Comparison of ENCODE assay signal across 1 cellular context in the genomic region with DNA sequence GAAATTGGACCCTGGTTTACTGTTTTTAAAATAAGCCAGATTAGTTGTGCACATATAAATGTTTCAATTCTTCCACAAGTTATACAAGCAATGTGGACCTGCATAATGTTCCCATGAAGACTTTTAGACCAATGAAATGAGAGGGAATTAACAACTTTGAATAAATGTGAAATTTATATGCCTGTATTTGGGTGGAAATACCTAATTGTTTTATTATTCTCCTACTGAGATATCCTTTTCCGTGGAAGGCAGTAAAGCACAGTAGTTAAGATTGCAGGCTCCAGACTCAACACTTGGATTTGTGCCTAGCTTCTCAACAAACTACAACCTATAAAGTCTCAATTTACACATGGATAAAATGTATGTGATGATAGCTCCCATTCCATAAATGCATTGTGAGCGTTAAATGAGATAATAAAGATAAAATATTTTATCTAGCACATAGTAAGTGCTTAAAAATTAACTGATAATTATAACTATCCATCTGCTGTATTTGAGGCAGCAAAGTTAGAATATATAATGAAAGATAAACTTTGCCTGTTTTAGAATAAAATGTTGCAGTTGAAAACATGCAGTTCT.
TF ChIP-seq lines count a peak whose summit lies in the region.

No MANE protein-coding gene starts in this region.

TF ChIP-seq in HEK293, 187 proteins besides CTCF, POLR2A, EP300 and RAD21 (continued from another document and continues in another):
- TF ChIP-seq ZFHX2 (tag by site-specific recombination; conservative IDR thresholded peaks at IDR 0.05) (no peak), ZNF112 (tag by site-specific recombination; IDR thresholded peaks at IDR 0.05) (no peak), ZNF558 (tag by site-specific recombination; IDR thresholded peaks at IDR 0.05) (no peak), SP7 (tag by site-specific recombination; IDR thresholded peaks at IDR 0.05) (no peak), ZNF184 (tag by site-specific recombination; IDR thresholded peaks at IDR 0.05) (no peak), ZNF114 (tag by site-specific recombination; IDR thresholded peaks at IDR 0.05) (no peak), ZNF16 (tag by site-specific recombination; IDR thresholded peaks at IDR 0.05; ENCODE audit: low read depth) (no peak), EGR2 (tag by site-specific recombination; IDR thresholded peaks at IDR 0.05; ENCODE audit: low read depth) (no peak), BCL11A (tag by site-specific recombination; IDR thresholded peaks at IDR 0.05; ENCODE audit: low read depth) (no peak), KLF9 (tag by site-specific recombination; IDR thresholded peaks at IDR 0.05; ENCODE audit: low read depth) (no peak), ZNF777 (tag by site-specific recombination; IDR thresholded peaks at IDR 0.05; ENCODE audit: borderline replicate concordance) (no peak), ZNF266 (tag by site-specific recombination; IDR thresholded peaks at IDR 0.05; ENCODE audit: low read depth) (no peak), ZBTB21 (tag by site-specific recombination; IDR thresholded peaks at IDR 0.05) (no peak), GLIS1 (tag by site-specific recombination; IDR thresholded peaks at IDR 0.05) (no peak), BCL11B (tag by site-specific recombination; IDR thresholded peaks at IDR 0.05; ENCODE audit: low read depth) (0 out of 2 replicates have a peak, but pooled peaks have one; percentile 22), HOXA7 (CRISPR knock-in tag; IDR thresholded peaks at IDR 0.05; ENCODE audit: borderline replicate concordance) (no peak), FEZF1 (tag by site-specific recombination; IDR thresholded peaks at IDR 0.05) (peak; percentile 65), ZNF660 (tag by site-specific recombination; IDR thresholded peaks at IDR 0.05) (no peak), ZNF391 (tag by site-specific recombination; IDR thresholded peaks at IDR 0.05; ENCODE audit: borderline replicate concordance, low read depth) (no peak), ZNF571 (tag by site-specific recombination; IDR thresholded peaks at IDR 0.05) (no peak), ZNF664 (tag by site-specific recombination; IDR thresholded peaks at IDR 0.05) (peak; percentile 75; the same call in 1 of the 2 replicates), ZSCAN30 (tag by site-specific recombination; IDR thresholded peaks at IDR 0.05) (peak; percentile 33; the same call in 1 of the 2 replicates), ZNF596 (tag by site-specific recombination; IDR thresholded peaks at IDR 0.05) (no peak)
- TF ChIP-seq, protein P1, sequence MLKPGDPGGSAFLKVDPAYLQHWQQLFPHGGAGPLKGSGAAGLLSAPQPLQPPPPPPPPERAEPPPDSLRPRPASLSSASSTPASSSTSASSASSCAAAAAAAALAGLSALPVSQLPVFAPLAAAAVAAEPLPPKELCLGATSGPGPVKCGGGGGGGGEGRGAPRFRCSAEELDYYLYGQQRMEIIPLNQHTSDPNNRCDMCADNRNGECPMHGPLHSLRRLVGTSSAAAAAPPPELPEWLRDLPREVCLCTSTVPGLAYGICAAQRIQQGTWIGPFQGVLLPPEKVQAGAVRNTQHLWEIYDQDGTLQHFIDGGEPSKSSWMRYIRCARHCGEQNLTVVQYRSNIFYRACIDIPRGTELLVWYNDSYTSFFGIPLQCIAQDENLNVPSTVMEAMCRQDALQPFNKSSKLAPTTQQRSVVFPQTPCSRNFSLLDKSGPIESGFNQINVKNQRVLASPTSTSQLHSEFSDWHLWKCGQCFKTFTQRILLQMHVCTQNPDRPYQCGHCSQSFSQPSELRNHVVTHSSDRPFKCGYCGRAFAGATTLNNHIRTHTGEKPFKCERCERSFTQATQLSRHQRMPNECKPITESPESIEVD (tag by site-specific recombination; IDR thresholded peaks at IDR 0.05) = peak; percentile 92
- TF ChIP-seq, protein P2, sequence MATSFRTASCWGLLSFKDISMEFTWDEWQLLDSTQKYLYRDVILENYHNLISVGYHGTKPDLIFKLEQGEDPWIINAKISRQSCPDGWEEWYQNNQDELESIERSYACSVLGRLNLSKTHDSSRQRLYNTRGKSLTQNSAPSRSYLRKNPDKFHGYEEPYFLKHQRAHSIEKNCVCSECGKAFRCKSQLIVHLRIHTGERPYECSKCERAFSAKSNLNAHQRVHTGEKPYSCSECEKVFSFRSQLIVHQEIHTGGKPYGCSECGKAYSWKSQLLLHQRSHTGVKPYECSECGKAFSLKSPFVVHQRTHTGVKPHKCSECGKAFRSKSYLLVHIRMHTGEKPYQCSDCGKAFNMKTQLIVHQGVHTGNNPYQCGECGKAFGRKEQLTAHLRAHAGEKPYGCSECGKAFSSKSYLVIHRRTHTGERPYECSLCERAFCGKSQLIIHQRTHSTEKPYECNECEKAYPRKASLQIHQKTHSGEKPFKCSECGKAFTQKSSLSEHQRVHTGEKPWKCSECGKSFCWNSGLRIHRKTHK (tag by site-specific recombination; IDR thresholded peaks at IDR 0.05) = no peak
- TF ChIP-seq, protein P3, sequence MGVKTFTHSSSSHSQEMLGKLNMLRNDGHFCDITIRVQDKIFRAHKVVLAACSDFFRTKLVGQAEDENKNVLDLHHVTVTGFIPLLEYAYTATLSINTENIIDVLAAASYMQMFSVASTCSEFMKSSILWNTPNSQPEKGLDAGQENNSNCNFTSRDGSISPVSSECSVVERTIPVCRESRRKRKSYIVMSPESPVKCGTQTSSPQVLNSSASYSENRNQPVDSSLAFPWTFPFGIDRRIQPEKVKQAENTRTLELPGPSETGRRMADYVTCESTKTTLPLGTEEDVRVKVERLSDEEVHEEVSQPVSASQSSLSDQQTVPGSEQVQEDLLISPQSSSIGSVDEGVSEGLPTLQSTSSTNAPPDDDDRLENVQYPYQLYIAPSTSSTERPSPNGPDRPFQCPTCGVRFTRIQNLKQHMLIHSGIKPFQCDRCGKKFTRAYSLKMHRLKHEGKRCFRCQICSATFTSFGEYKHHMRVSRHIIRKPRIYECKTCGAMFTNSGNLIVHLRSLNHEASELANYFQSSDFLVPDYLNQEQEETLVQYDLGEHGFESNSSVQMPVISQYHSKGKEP (tag by site-specific recombination; IDR thresholded peaks at IDR 0.05) = peak; percentile 62; the same call in 1 of the 2 replicates
- TF ChIP-seq, protein P4, sequence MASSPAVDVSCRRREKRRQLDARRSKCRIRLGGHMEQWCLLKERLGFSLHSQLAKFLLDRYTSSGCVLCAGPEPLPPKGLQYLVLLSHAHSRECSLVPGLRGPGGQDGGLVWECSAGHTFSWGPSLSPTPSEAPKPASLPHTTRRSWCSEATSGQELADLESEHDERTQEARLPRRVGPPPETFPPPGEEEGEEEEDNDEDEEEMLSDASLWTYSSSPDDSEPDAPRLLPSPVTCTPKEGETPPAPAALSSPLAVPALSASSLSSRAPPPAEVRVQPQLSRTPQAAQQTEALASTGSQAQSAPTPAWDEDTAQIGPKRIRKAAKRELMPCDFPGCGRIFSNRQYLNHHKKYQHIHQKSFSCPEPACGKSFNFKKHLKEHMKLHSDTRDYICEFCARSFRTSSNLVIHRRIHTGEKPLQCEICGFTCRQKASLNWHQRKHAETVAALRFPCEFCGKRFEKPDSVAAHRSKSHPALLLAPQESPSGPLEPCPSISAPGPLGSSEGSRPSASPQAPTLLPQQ (tag by site-specific recombination; IDR thresholded peaks at IDR 0.05) = no peak
- TF ChIP-seq, protein P5, sequence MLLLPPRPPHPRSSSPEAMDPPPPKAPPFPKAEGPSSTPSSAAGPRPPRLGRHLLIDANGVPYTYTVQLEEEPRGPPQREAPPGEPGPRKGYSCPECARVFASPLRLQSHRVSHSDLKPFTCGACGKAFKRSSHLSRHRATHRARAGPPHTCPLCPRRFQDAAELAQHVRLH (tag by site-specific recombination; IDR thresholded peaks at IDR 0.05) = no peak
- TF ChIP-seq, protein P6, sequence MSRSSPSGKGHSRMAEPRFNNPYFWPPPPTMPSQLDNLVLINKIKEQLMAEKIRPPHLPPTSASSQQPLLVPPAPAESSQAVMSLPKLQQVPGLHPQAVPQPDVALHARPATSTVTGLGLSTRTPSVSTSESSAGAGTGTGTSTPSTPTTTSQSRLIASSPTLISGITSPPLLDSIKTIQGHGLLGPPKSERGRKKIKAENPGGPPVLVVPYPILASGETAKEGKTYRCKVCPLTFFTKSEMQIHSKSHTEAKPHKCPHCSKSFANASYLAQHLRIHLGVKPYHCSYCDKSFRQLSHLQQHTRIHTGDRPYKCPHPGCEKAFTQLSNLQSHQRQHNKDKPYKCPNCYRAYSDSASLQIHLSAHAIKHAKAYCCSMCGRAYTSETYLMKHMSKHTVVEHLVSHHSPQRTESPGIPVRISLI (tag by site-specific recombination; IDR thresholded peaks at IDR 0.05) = no peak
- TF ChIP-seq, protein P7, sequence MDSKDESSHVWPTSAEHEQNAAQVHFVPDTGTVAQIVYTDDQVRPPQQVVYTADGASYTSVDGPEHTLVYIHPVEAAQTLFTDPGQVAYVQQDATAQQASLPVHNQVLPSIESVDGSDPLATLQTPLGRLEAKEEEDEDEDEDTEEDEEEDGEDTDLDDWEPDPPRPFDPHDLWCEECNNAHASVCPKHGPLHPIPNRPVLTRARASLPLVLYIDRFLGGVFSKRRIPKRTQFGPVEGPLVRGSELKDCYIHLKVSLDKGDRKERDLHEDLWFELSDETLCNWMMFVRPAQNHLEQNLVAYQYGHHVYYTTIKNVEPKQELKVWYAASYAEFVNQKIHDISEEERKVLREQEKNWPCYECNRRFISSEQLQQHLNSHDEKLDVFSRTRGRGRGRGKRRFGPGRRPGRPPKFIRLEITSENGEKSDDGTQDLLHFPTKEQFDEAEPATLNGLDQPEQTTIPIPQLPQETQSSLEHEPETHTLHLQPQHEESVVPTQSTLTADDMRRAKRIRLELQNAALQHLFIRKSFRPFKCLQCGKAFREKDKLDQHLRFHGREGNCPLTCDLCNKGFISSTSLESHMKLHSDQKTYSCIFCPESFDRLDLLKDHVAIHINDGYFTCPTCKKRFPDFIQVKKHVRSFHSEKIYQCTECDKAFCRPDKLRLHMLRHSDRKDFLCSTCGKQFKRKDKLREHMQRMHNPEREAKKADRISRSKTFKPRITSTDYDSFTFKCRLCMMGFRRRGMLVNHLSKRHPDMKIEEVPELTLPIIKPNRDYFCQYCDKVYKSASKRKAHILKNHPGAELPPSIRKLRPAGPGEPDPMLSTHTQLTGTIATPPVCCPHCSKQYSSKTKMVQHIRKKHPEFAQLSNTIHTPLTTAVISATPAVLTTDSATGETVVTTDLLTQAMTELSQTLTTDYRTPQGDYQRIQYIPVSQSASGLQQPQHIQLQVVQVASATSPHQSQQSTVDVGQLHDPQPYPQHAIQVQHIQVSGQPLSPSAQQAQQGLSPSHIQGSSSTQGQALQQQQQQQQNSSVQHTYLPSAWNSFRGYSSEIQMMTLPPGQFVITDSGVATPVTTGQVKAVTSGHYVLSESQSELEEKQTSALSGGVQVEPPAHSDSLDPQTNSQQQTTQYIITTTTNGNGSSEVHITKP (tag by site-specific recombination; IDR thresholded peaks at IDR 0.05) = no peak
- TF ChIP-seq, protein P8, sequence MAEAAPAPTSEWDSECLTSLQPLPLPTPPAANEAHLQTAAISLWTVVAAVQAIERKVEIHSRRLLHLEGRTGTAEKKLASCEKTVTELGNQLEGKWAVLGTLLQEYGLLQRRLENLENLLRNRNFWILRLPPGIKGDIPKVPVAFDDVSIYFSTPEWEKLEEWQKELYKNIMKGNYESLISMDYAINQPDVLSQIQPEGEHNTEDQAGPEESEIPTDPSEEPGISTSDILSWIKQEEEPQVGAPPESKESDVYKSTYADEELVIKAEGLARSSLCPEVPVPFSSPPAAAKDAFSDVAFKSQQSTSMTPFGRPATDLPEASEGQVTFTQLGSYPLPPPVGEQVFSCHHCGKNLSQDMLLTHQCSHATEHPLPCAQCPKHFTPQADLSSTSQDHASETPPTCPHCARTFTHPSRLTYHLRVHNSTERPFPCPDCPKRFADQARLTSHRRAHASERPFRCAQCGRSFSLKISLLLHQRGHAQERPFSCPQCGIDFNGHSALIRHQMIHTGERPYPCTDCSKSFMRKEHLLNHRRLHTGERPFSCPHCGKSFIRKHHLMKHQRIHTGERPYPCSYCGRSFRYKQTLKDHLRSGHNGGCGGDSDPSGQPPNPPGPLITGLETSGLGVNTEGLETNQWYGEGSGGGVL (tag by site-specific recombination; IDR thresholded peaks at IDR 0.05) = no peak
- TF ChIP-seq, protein P9, sequence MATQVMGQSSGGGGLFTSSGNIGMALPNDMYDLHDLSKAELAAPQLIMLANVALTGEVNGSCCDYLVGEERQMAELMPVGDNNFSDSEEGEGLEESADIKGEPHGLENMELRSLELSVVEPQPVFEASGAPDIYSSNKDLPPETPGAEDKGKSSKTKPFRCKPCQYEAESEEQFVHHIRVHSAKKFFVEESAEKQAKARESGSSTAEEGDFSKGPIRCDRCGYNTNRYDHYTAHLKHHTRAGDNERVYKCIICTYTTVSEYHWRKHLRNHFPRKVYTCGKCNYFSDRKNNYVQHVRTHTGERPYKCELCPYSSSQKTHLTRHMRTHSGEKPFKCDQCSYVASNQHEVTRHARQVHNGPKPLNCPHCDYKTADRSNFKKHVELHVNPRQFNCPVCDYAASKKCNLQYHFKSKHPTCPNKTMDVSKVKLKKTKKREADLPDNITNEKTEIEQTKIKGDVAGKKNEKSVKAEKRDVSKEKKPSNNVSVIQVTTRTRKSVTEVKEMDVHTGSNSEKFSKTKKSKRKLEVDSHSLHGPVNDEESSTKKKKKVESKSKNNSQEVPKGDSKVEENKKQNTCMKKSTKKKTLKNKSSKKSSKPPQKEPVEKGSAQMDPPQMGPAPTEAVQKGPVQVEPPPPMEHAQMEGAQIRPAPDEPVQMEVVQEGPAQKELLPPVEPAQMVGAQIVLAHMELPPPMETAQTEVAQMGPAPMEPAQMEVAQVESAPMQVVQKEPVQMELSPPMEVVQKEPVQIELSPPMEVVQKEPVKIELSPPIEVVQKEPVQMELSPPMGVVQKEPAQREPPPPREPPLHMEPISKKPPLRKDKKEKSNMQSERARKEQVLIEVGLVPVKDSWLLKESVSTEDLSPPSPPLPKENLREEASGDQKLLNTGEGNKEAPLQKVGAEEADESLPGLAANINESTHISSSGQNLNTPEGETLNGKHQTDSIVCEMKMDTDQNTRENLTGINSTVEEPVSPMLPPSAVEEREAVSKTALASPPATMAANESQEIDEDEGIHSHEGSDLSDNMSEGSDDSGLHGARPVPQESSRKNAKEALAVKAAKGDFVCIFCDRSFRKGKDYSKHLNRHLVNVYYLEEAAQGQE (tag by site-specific recombination; IDR thresholded peaks at IDR 0.05) = no peak
- TF ChIP-seq, protein P10, sequence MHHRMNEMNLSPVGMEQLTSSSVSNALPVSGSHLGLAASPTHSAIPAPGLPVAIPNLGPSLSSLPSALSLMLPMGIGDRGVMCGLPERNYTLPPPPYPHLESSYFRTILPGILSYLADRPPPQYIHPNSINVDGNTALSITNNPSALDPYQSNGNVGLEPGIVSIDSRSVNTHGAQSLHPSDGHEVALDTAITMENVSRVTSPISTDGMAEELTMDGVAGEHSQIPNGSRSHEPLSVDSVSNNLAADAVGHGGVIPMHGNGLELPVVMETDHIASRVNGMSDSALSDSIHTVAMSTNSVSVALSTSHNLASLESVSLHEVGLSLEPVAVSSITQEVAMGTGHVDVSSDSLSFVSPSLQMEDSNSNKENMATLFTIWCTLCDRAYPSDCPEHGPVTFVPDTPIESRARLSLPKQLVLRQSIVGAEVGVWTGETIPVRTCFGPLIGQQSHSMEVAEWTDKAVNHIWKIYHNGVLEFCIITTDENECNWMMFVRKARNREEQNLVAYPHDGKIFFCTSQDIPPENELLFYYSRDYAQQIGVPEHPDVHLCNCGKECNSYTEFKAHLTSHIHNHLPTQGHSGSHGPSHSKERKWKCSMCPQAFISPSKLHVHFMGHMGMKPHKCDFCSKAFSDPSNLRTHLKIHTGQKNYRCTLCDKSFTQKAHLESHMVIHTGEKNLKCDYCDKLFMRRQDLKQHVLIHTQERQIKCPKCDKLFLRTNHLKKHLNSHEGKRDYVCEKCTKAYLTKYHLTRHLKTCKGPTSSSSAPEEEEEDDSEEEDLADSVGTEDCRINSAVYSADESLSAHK (tag by site-specific recombination; IDR thresholded peaks at IDR 0.05) = peak; percentile 64; the same call in 1 of the 2 replicates
